ENCODE assay signal across 9 cellular contexts in genomic region chr9:121463026-121463827, GRCh38. TPM values are rescaled to one million over a fixed set of nuclear protein-coding genes. Genes with fewer than 3 reads are reported as not detected.
A peak's percentile ranks its signal among the peaks of the same experiment; 100 is the strongest.
DNase-seq lines count a peak whose midpoint lies in the region; ATAC-seq and TF ChIP-seq lines count a peak whose summit lies in the region.
"Had no signal": no experiment of that assay in that cellular context is flagged by ENCODE, and none has a peak within 500 bp of the region (broad histone marks: within the 10 kb centered on the region; RNA-seq: fewer than 3 reads in every experiment).

No MANE protein-coding gene starts in this region.

- CTCF ChIA-PET in MCF 10A (lab: Yijun Ruan, JAX): interaction anchor here (0.7 to 3.0 kb wide), 5 partner anchors 10 to 83 kb away, joined by 3 to 12 read pairs (median 3); no protein-coding TSS in a partner anchor

- H3K27ac ChIP-seq in lung (ENCODE audit: low read depth in 1 of 2, low read length in 1 of 2): no peak overlapping the region
- H3K27ac ChIP-seq: BLaER1 had no signal

- BruUV-seq in MCF 10A (replicated peaks; lab: Mats Ljungman, UMichigan): no TSS peak

- no peaks in the 10 kb centered on the region for H3K9me3 Mint-ChIP-seq in MCF 10A (ENCODE audit: unreplicated experiment)

- H3K36me3 ChIP-seq in lung (ENCODE audit: control insufficient read depth in 2 of 2, insufficient read depth in 2 of 2, low read length in 2 of 2): no peaks in the 10 kb centered on the region
- H3K36me3 ChIP-seq: BLaER1 had no signal

- H3K4me1 ChIP-seq in lung (ENCODE audit: control insufficient read depth in 2 of 2, insufficient read depth in 2 of 2, low read length in 2 of 2): no peaks in the 10 kb centered on the region
- H3K4me1 ChIP-seq: BLaER1 had no signal

- H3K4me3 ChIP-seq in lung: no peak overlapping the region
- H3K4me3 ChIP-seq: BLaER1 had no signal

- POLR2A ChIA-PET in MCF 10A (lab: Yijun Ruan, JAX): no interaction called here

- TF ChIP-seq CTCF in MCF 10A (IDR thresholded peaks at IDR 0.05; ENCODE audit: unreplicated experiment) (peak; percentile 45), lung (IDR thresholded peaks at IDR 0.05; ENCODE audit: control extremely low read depth, extremely low read depth) (peak; percentile 5)

- no peak overlapping the region for H3K27ac Mint-ChIP-seq in MCF 10A (ENCODE audit: low read depth, unreplicated experiment)

- H3K4me1 Mint-ChIP-seq in MCF 10A (ENCODE audit: insufficient read depth, unreplicated experiment): no peaks in the 10 kb centered on the region

- H3K27me3 Mint-ChIP-seq in MCF 10A (ENCODE audit: insufficient read depth, unreplicated experiment): peaks cover 60% of the 10 kb centered on the region

- H3K27me3 ChIP-seq in lung (ENCODE audit: control insufficient read depth, insufficient read depth): no peaks in the 10 kb centered on the region
- H3K27me3 ChIP-seq: BLaER1 had no signal

- DNase-seq in NCI-H2029 (lab: John Stamatoyannopoulos, UW) (peak; percentile 32), NCI-H2029 treated with DMSO at 0.1 percent for 48 hours (lab: John Stamatoyannopoulos, UW) (no peak), MV-4-11 (lab: John Stamatoyannopoulos, UW) (peak; percentile 20), MCF 10A (ENCODE audit: unreplicated experiment) (peak; percentile 45), lung (ENCODE audit: low spot score) (peak; percentile 51), HCEC 1CT (no peak), NCI-H446 treated with DMSO at 0.1 percent for 48 hours (lab: John Stamatoyannopoulos, UW) (no peak)

- H3K4me3 Mint-ChIP-seq in MCF 10A (ENCODE audit: unreplicated experiment): no peak overlapping the region

- 45 to 48% methylated on average over 12 of the region's 12 CpGs for WGBS in lung, 2 donors

- ATAC-seq in lung (ENCODE audit: insufficient read depth, low FRiP score) (peak; percentile 76), GM18870 (IDR thresholded peaks at IDR 0.05; ENCODE audit: unreplicated experiment) (no peak)

- H3K36me3 Mint-ChIP-seq in MCF 10A (ENCODE audit: insufficient read depth, unreplicated experiment): peaks cover 5% of the 10 kb centered on the region

- no peaks in the 10 kb centered on the region for H3K9me3 ChIP-seq in lung (ENCODE audit: control insufficient read depth in 2 of 2, insufficient read depth in 1 of 2, low read length in 1 of 2)
- H3K9me3 ChIP-seq: BLaER1 had no signal

- intact Hi-C loops in MCF 10A (cut with micrococcal nuclease): loop anchor here (2.0 kb wide), 2 partner anchors 36 to 76 kb away; partner anchors contain the start of gene GGTA1

RNA-seq across cellular contexts. Expression of gene GGTA1, which starts 36.4 kb away (rescaled TPM):
- total RNA-seq in MCF 10A (2022) (not detected in 2 replicates), lung (1 to 10 TPM; 6.3 to 6.6 TPM)
- polyA plus RNA-seq in lung: 1 to 10 TPM; 1.5 to 5.4 TPM

Comparison
In these comparisons a context has a peak if more than half of its experiments do, and no peak if none do; other contexts are left out.
1. DNase-seq: peak in NCI-H2029 (single experiment), MV-4-11 (single experiment), MCF 10A (single experiment) and lung (single experiment); none in NCI-H2029 treated with DMSO at 0.1 percent for 48 hours (single experiment), HCEC 1CT (single experiment) and NCI-H446 treated with DMSO at 0.1 percent for 48 hours (single experiment).